18 cellular contexts compared by ENCODE assay signal in genomic region chr12:132270516-132270915, GRCh38. TPM values are rescaled to one million over a fixed set of nuclear protein-coding genes. Genes with fewer than 3 reads are reported as not detected.
"Had no signal": no experiment of that assay in that cellular context is flagged by ENCODE, and none has a peak within 500 bp of the region (broad histone marks: within the 10 kb centered on the region; RNA-seq: fewer than 3 reads in every experiment).

No MANE protein-coding gene starts in this region.

- H3K9me3 ChIP-seq: SK-N-SH had no signal

- H3K9ac ChIP-seq: SK-N-SH had no signal

- FAIRE-seq: RCC 7860 had no signal

- DNase-seq: Karpas-422, KG1, MM.1S, NCI-H1436, NCI-H2029, NCI-H2081 treated with DMSO at 0.1 percent for 48 hours, NCI-H2171, NCI-H226, NCI-H446, NCI-H510A, NCI-H524 treated with DMSO at 0.1 percent for 48 hours, NCI-H774, SHP77, SK-N-SH, SW 1271 had no signal

- H3K4me2 ChIP-seq: SK-N-SH had no signal

RNA-seq across cellular contexts. Expression of gene GALNT9, which starts 58.9 kb away (rescaled TPM):
- total RNA-seq: HT-29, SK-MEL-5 had no signal
- polyA plus RNA-seq: SK-N-SH had no signal
